Comparison of ENCODE assay signal across 8 cellular contexts in genomic region chr17:58083491-58084316, GRCh38. TPM values are rescaled to one million over a fixed set of nuclear protein-coding genes. Genes with fewer than 3 reads are reported as not detected.
DNase-seq lines count a peak whose midpoint lies in the region; ATAC-seq and TF ChIP-seq lines count a peak whose summit lies in the region.

No MANE protein-coding gene starts in this region.

- H3K4me1 ChIP-seq in ACC112 (ENCODE audit: control insufficient read depth, insufficient read depth, low read length, unreplicated experiment), result peaks cover 17% of the 10 kb centered on the region
- H3K4me1 ChIP-seq in ovary (ENCODE audit: insufficient read depth), result peaks cover 11% of the 10 kb centered on the region
- peaks cover 39 to 43% of the 10 kb centered on the region in 2 donors for H3K4me1 ChIP-seq in thyroid gland

- TF ChIP-seq POLR2A in ovary (IDR thresholded peaks at IDR 0.05), result no peak
- TF ChIP-seq POLR2A in thyroid gland (IDR thresholded peaks at IDR 0.05), result peak in 1 of 2 donors; percentile 52

- peaks cover 15% of the 10 kb centered on the region for H3K27me3 ChIP-seq in ACC112 (ENCODE audit: insufficient read depth, low read length)
- no peaks in the 10 kb centered on the region for H3K27me3 ChIP-seq in ovary
- no peaks in the 10 kb centered on the region for H3K27me3 ChIP-seq in thyroid gland

- H3K9me3 ChIP-seq in ovary, result no peaks in the 10 kb centered on the region
- no peaks in the 10 kb centered on the region for H3K9me3 ChIP-seq in thyroid gland

- H3K36me3 ChIP-seq in ACC112 (ENCODE audit: insufficient read depth, low read length) (peaks cover 8% of the 10 kb centered on the region; the same call in 1 of the 2 replicates), ovary (no peaks in the 10 kb centered on the region), thyroid gland (peaks cover 8 to 16% of the 10 kb centered on the region in 2 donors)

- H3K27ac ChIP-seq in ACC112 (ENCODE audit: low read depth, low read length), result peak overlapping the region; percentile 7; the same call in 1 of the 2 replicates
- peak overlapping the region; percentile 74 to 84 for H3K27ac ChIP-seq in ovary
- peak overlapping the region; percentile 94 to 96 (median 94) for H3K27ac ChIP-seq in thyroid gland

- H3K4me3 ChIP-seq in ACC112 (ENCODE audit: low read depth, low read length) (peak overlapping the region; percentile 100), ovary (peak overlapping the region; percentile 99), thyroid gland (replicated peaks in 1 of 3) (peak overlapping the region; percentile 44 to 76 (median 68))

- TF ChIP-seq EP300 in ovary (IDR thresholded peaks at IDR 0.05), result no peak

- peak; percentile 22 for ATAC-seq in GM18870 (IDR thresholded peaks at IDR 0.05; ENCODE audit: unreplicated experiment)
- ATAC-seq in HG03108 (IDR thresholded peaks at IDR 0.05; ENCODE audit: unreplicated experiment), result peak; percentile 51

- 0 to 3% (median 1%) methylated on average over 22 to 91 of the region's 92 CpGs for WGBS in ovary, 3 donors
- WGBS in thyroid gland, 2 donors, result 1 to 3% methylated on average over 8 to 15 of the region's 92 CpGs

- peaks cover 52% of the 10 kb centered on the region for H3K79me2 ChIP-seq in ACC112 (ENCODE audit: control insufficient read depth, insufficient read depth, low read length, unreplicated experiment)

- TF ChIP-seq CTCF in ovary (IDR thresholded peaks at IDR 0.05) (no peak), thyroid gland (IDR thresholded peaks at IDR 0.05) (no peak)

- H2AFZ ChIP-seq in ACC112 (ENCODE audit: low read length, unreplicated experiment), result peak overlapping the region; percentile 68

- intact Hi-C loops in ovary (cut with DNase I) (loop anchor here in 1 of 4 donors (2.0 kb wide), 1 partner anchor 77 kb away; the partner anchor contains the start of gene SRSF1), thyroid gland (cut with DNase I) (loop anchor here (2.0 kb wide), 1 partner anchor 77 kb away; the partner anchor contains the start of gene SRSF1)

- peak; percentile 69 for DNase-seq in RPMI7951 (ENCODE audit: low read depth)
- peak; percentile 68 for DNase-seq in activated gamma-delta T cell treated with Interleukin-2 at 50 U/mL for 16 hours
- peak; percentile 61 for DNase-seq in glomerular visceral epithelial cell (ENCODE audit: extremely low spot score)
- DNase-seq in ovary, result peak; percentile 55 to 72 (median 63)
- DNase-seq in thyroid gland, result peak; percentile 79 to 81

RNA-seq across cellular contexts. Expression of gene DYNLL2, which starts 0.5 kb away (rescaled TPM):
- 7.6 and 8.0 TPM in 2 replicates for total RNA-seq in RPMI7951 (2014; rRNA removed; shearing (Covaris generic))
- total RNA-seq in ovary (10 to 100 TPM; 11.0 to 42.5 (median 34.1) TPM), thyroid gland (10 to 100 TPM; 35.6 to 51.0 (median 41.2) TPM)
- polyA plus RNA-seq in ovary, result 10 to 100 TPM; 18.4 to 51.1 TPM

Comparison
In these comparisons a context has a peak if more than half of its experiments do, and no peak if none do; other contexts are left out.
1. Peak in every context shown above with its lines: DNase-seq, ATAC-seq, H3K4me3 ChIP-seq and H3K27ac ChIP-seq.
2. H3K27ac ChIP-seq: peak in every context shown above with its lines; median percentile 94 in thyroid gland; 79 in ovary; 7 in ACC112.